ENCODE assay signal across 16 cellular contexts in the genomic region with DNA sequence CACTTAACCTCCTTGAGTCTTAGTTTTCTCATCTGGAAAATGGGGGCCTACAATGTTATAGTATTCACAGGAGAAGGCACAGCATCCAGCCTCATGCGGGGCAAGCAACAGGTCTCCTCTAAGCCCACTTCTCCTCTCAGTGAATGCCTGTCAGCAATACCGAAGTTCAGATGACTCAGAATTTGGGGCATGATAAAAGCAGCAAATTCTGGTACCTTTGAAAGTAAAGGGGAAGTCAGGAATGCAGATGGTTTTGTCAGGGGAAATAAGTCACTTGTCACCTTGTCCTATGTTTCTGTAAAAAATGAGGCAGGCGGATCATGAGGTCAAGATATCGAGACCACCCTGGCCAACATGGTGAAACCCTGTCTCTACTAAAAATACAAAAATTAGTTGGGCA.
DNase-seq lines count a peak whose midpoint lies in the region; ATAC-seq, FAIRE-seq and TF ChIP-seq lines count a peak whose summit lies in the region.
"Had no signal": no experiment of that assay in that cellular context is flagged by ENCODE, and none has a peak within 500 bp of the region (broad histone marks: within the 10 kb centered on the region; RNA-seq: fewer than 3 reads in every experiment).

No MANE protein-coding gene starts in this region.

- intact Hi-C loops in HepG2 (cut with micrococcal nuclease; ENCODE audit: unreplicated experiment) = loop anchor here (10.0 kb wide), 1 partner anchor 235 kb away; no protein-coding TSS in a partner anchor
- intact Hi-C loops in right lobe of liver (cut with DNase I) = loop anchor here (10.0 kb wide), 1 partner anchor 45 kb away; no protein-coding TSS in a partner anchor

- no peak overlapping the region for H2BK120ac ChIP-seq in mesendoderm (ENCODE audit: low read depth, low read length)

- no peak overlapping the region for H2BK5ac ChIP-seq in mesendoderm (ENCODE audit: low read length)

- H4K20me1 ChIP-seq in HepG2 (ENCODE audit: insufficient read depth, low read length) = no peaks in the 10 kb centered on the region

- CTCF ChIA-PET in HepG2 (lab: Yijun Ruan, JAX; ENCODE audit: low intra/inter-chr PET ratio, low total read pairs) (no interaction called here), WTC11 (lab: Charles Lee) (interaction anchor here (1.2 to 1.3 kb wide), 2 partner anchors 10 to 351 kb away, joined by 3 to 6 read pairs; no protein-coding TSS in a partner anchor)

- FAIRE-seq in HepG2 (lab: Jason Lieb, UNC) = no peak

- H3K23ac ChIP-seq in mesendoderm (ENCODE audit: low read length) = no peak overlapping the region

- H3K4me1 ChIP-seq in HepG2 (ENCODE audit: insufficient read depth, low read length) (peaks cover 73% of the 10 kb centered on the region), right lobe of liver (peaks cover 0 to 17% (median 7%) of the 10 kb centered on the region in 4 donors), mesendoderm (ENCODE audit: control insufficient read depth, low read depth, low read length) (peaks cover 3% of the 10 kb centered on the region)
- H3K4me1 ChIP-seq in effector memory CD4-positive, alpha-beta T cell (ENCODE audit: control insufficient read depth, insufficient read depth, low read length, poor library complexity, severe bottlenecking) = no peaks in the 10 kb centered on the region

- DNase-seq in HepG2 (ENCODE audit: low spot score) = no peak
- DNase-seq in right lobe of liver = no peak
- no peak for DNase-seq in WTC11 (ENCODE audit: low spot score)
- DNase-seq in mesendoderm = peak; percentile 7
- DNase-seq in type B pancreatic cell (ENCODE audit: extremely low spot score, unreplicated experiment) = no peak
- no peak for DNase-seq in effector memory CD4-positive, alpha-beta T cell
- no peak for DNase-seq in stimulated activated CD4-positive, alpha-beta T cell treated with anti-CD3 and anti-CD28 coated beads, Interleukin-2, amount 100 ng/mL, for 48 hours
- DNase-seq in stimulated activated effector memory CD8-positive, alpha-beta T cell treated with anti-CD3 and anti-CD28 coated beads, Interleukin-12 subunit alpha, Interleukin-12 subunit beta, amount 100 ng/mL, for 72 hours (ENCODE audit: low spot score in 2 of 2) = no peak
- DNase-seq: 8988T; Calu3; CD4-positive, CD25-positive, alpha-beta regulatory T cell; NCI-H1092 treated with DMSO at 0.1 percent for 48 hours; NCI-H187; Right ventricle myocardium superior had no signal

- H3K27ac Mint-ChIP-seq in WTC11 (peak overlapping the region; percentile 68), type B pancreatic cell (peak overlapping the region; percentile 68)
- no peak overlapping the region for H3K27ac Mint-ChIP-seq in stimulated activated effector memory CD8-positive, alpha-beta T cell treated with anti-CD3 and anti-CD28 coated beads, Interleukin-12 subunit alpha, Interleukin-12 subunit beta, amount 100 ng/mL, for 72 hours
- H3K27ac Mint-ChIP-seq: CD4-positive, CD25-positive, alpha-beta regulatory T cell had no signal

- no peak overlapping the region for H2AK5ac ChIP-seq in mesendoderm (ENCODE audit: low read length)

- peaks cover 42% of the 10 kb centered on the region for H3K4me1 Mint-ChIP-seq in WTC11
- H3K4me1 Mint-ChIP-seq in type B pancreatic cell (ENCODE audit: unreplicated experiment) = peaks cover 48% of the 10 kb centered on the region
- H3K4me1 Mint-ChIP-seq in stimulated activated effector memory CD8-positive, alpha-beta T cell treated with anti-CD3 and anti-CD28 coated beads, Interleukin-12 subunit alpha, Interleukin-12 subunit beta, amount 100 ng/mL, for 72 hours = no peaks in the 10 kb centered on the region
- H3K4me1 Mint-ChIP-seq: CD4-positive, CD25-positive, alpha-beta regulatory T cell had no signal

- in situ Hi-C loops in HepG2 (cut with HindIII; ENCODE audit: extremely low pct_ligation_motif_present, low pct_unique_long_range_greater_than_20kb) = loop anchor here (10.0 kb wide), 1 partner anchor 265 kb away; no protein-coding TSS in a partner anchor

- H3K18ac ChIP-seq in mesendoderm (ENCODE audit: low read length) = no peak overlapping the region

- no TSS peak for BruUV-seq in HepG2 (replicated peaks; lab: Mats Ljungman, UMichigan)

- H3K9me3 ChIP-seq in HepG2 (ENCODE audit: low read length) = no peaks in the 10 kb centered on the region
- H3K9me3 ChIP-seq in right lobe of liver = no peaks in the 10 kb centered on the region
- H3K9me3 ChIP-seq in effector memory CD4-positive, alpha-beta T cell (ENCODE audit: control insufficient read depth, low read length) = no peaks in the 10 kb centered on the region

- POLR2A ChIA-PET in HepG2 (lab: Yijun Ruan, JAX) (interaction anchor here (1.3 kb wide), 1 partner anchor 30 kb away, joined by 3 read pairs; no protein-coding TSS in a partner anchor), WTC11 (lab: Charles Lee) (interaction anchor here (0.8 kb wide), 1 partner anchor 17 kb away, joined by 3 read pairs; no protein-coding TSS in a partner anchor)

- H3K79me1 ChIP-seq in mesendoderm (ENCODE audit: low read length) = no peaks in the 10 kb centered on the region

- no peak for ATAC-seq in HepG2
- ATAC-seq in right lobe of liver = no peak
- ATAC-seq in WTC11 = no peak
- no peak for ATAC-seq in stimulated activated effector memory CD8-positive, alpha-beta T cell treated with anti-CD3 and anti-CD28 coated beads, Interleukin-12 subunit alpha, Interleukin-12 subunit beta, amount 100 ng/mL, for 72 hours
- ATAC-seq: HCT116, Panc1 had no signal

- H2BK15ac ChIP-seq in mesendoderm (replicated peaks; ENCODE audit: low read depth) = no peak overlapping the region

- TF ChIP-seq POLR2A in HepG2 (IDR thresholded peaks at IDR 0.05; ENCODE audit: insufficient read depth in 1 of 2, low read depth in 2 of 2, low read length in 2 of 2) (no peak), right lobe of liver (IDR thresholded peaks at IDR 0.05) (no peak)

- no peak overlapping the region for H3K4me3 Mint-ChIP-seq in WTC11
- H3K4me3 Mint-ChIP-seq in type B pancreatic cell = no peak overlapping the region
- no peak overlapping the region for H3K4me3 Mint-ChIP-seq in stimulated activated effector memory CD8-positive, alpha-beta T cell treated with anti-CD3 and anti-CD28 coated beads, Interleukin-12 subunit alpha, Interleukin-12 subunit beta, amount 100 ng/mL, for 72 hours

- H3K27ac ChIP-seq in HepG2 (ENCODE audit: extremely low read length, insufficient read depth, low read length) (no peak overlapping the region), right lobe of liver (no peak overlapping the region), mesendoderm (ENCODE audit: low read depth, low read length) (peak overlapping the region; percentile 11)
- H3K27ac ChIP-seq in effector memory CD4-positive, alpha-beta T cell (ENCODE audit: insufficient read depth, low read length, poor library complexity, severe bottlenecking) = no peak overlapping the region

- no peak for TF ChIP-seq EP300 in HepG2 (IDR thresholded peaks at IDR 0.05; ENCODE audit: low read depth in 2 of 2, low read length in 2 of 2)
- TF ChIP-seq EP300 in HepG2 (CRISPR knock-in tag; IDR thresholded peaks at IDR 0.05; ENCODE audit: borderline replicate concordance) = no peak

- H3K36me3 Mint-ChIP-seq in WTC11 = peaks cover 6% of the 10 kb centered on the region; the same call in 1 of the 2 replicates
- peaks cover 12% of the 10 kb centered on the region for H3K36me3 Mint-ChIP-seq in type B pancreatic cell
- no peaks in the 10 kb centered on the region for H3K36me3 Mint-ChIP-seq in stimulated activated effector memory CD8-positive, alpha-beta T cell treated with anti-CD3 and anti-CD28 coated beads, Interleukin-12 subunit alpha, Interleukin-12 subunit beta, amount 100 ng/mL, for 72 hours
- H3K36me3 Mint-ChIP-seq: CD4-positive, CD25-positive, alpha-beta regulatory T cell had no signal

- no peaks in the 10 kb centered on the region for H3K27me3 ChIP-seq in HepG2 (ENCODE audit: control insufficient read depth in 1 of 2, insufficient read depth in 2 of 2, low read length in 2 of 2)
- H3K27me3 ChIP-seq in right lobe of liver = no peaks in the 10 kb centered on the region
- H3K27me3 ChIP-seq in mesendoderm (ENCODE audit: insufficient read depth, low read length, poor library complexity) = no peaks in the 10 kb centered on the region
- no peaks in the 10 kb centered on the region for H3K27me3 ChIP-seq in effector memory CD4-positive, alpha-beta T cell (replicated peaks; ENCODE audit: control insufficient read depth, insufficient read depth, low read length, poor library complexity, severe bottlenecking)

- H3K4me3 ChIP-seq in HepG2 (replicated peaks in 1 of 3; ENCODE audit: insufficient read depth in 1 of 3, low read depth in 2 of 3, low read length in 3 of 3) = no peak overlapping the region
- no peak overlapping the region for H3K4me3 ChIP-seq in right lobe of liver
- no peak overlapping the region for H3K4me3 ChIP-seq in mesendoderm (ENCODE audit: low read length)
- no peak overlapping the region for H3K4me3 ChIP-seq in effector memory CD4-positive, alpha-beta T cell (ENCODE audit: insufficient read depth, low read depth, low read length, poor library complexity, severe bottlenecking)

- TF ChIP-seq CTCF in HepG2 (CRISPR knock-in tag; IDR thresholded peaks at IDR 0.05) = no peak
- TF ChIP-seq CTCF in right lobe of liver (IDR thresholded peaks at IDR 0.05) = no peak
- TF ChIP-seq CTCF in WTC11 (IDR thresholded peaks at IDR 0.05) = no peak
- no peak for TF ChIP-seq CTCF in type B pancreatic cell (conservative IDR thresholded peaks at IDR 0.05)

- H3K4me2 ChIP-seq in HepG2 (ENCODE audit: low read depth, low read length) = no peak overlapping the region
- no peak overlapping the region for H3K4me2 ChIP-seq in mesendoderm (ENCODE audit: low read length)

- no peak overlapping the region for H3K4ac ChIP-seq in mesendoderm (ENCODE audit: low read depth, low read length)

- H3K9ac ChIP-seq in HepG2 (ENCODE audit: insufficient read depth, low read depth, low read length) (no peak overlapping the region), mesendoderm (ENCODE audit: low read length) (no peak overlapping the region)

- H3K9me3 Mint-ChIP-seq in WTC11 = no peaks in the 10 kb centered on the region
- no peaks in the 10 kb centered on the region for H3K9me3 Mint-ChIP-seq in type B pancreatic cell
- H3K9me3 Mint-ChIP-seq in stimulated activated effector memory CD8-positive, alpha-beta T cell treated with anti-CD3 and anti-CD28 coated beads, Interleukin-12 subunit alpha, Interleukin-12 subunit beta, amount 100 ng/mL, for 72 hours = no peaks in the 10 kb centered on the region

- 94% methylated on average over 4 of the region's 4 CpGs for WGBS in HepG2 (ENCODE audit: low lambda C conversion rate)
- WGBS in right lobe of liver (ENCODE audit: insufficient coverage, low coverage, low lambda C conversion rate, missing lambda C conversion rate) = 73% methylated on average over 4 of the region's 4 CpGs
- WGBS in mesendoderm (ENCODE audit: extremely low coverage, insufficient coverage, low lambda C conversion rate) = no CpG with 5 or more reads among the region's 4 CpGs

- H3K56ac ChIP-seq in mesendoderm (ENCODE audit: low read length) = no peak overlapping the region

- no peak for TF ChIP-seq RAD21 in HepG2 (CRISPR knock-in tag; IDR thresholded peaks at IDR 0.05)

- H3K79me2 ChIP-seq in HepG2 (ENCODE audit: insufficient read depth, low read length) (peaks cover 2% of the 10 kb centered on the region), mesendoderm (ENCODE audit: control insufficient read depth, insufficient read depth, low read length) (no peaks in the 10 kb centered on the region)

- H4K8ac ChIP-seq in mesendoderm (ENCODE audit: low read depth, low read length) = no peak overlapping the region

- H2AFZ ChIP-seq in HepG2 (ENCODE audit: low read length) = no peak overlapping the region

- H3K36me3 ChIP-seq in HepG2 (replicated peaks in 1 of 2; ENCODE audit: control insufficient read depth in 1 of 2, insufficient read depth in 2 of 2, low read length in 2 of 2) (no peaks in the 10 kb centered on the region), right lobe of liver (no peaks in the 10 kb centered on the region), mesendoderm (ENCODE audit: control insufficient read depth, insufficient read depth, low read length) (no peaks in the 10 kb centered on the region)
- H3K36me3 ChIP-seq in effector memory CD4-positive, alpha-beta T cell (ENCODE audit: control insufficient read depth, insufficient read depth, low read length) = no peaks in the 10 kb centered on the region

- H4K5ac ChIP-seq in mesendoderm (ENCODE audit: low read length) = no peak overlapping the region

- H3K27me3 Mint-ChIP-seq in WTC11 (ENCODE audit: low read depth) (no peaks in the 10 kb centered on the region), type B pancreatic cell (no peaks in the 10 kb centered on the region)
